Comparison of ENCODE assay signal across 8 cellular contexts in the genomic region with DNA sequence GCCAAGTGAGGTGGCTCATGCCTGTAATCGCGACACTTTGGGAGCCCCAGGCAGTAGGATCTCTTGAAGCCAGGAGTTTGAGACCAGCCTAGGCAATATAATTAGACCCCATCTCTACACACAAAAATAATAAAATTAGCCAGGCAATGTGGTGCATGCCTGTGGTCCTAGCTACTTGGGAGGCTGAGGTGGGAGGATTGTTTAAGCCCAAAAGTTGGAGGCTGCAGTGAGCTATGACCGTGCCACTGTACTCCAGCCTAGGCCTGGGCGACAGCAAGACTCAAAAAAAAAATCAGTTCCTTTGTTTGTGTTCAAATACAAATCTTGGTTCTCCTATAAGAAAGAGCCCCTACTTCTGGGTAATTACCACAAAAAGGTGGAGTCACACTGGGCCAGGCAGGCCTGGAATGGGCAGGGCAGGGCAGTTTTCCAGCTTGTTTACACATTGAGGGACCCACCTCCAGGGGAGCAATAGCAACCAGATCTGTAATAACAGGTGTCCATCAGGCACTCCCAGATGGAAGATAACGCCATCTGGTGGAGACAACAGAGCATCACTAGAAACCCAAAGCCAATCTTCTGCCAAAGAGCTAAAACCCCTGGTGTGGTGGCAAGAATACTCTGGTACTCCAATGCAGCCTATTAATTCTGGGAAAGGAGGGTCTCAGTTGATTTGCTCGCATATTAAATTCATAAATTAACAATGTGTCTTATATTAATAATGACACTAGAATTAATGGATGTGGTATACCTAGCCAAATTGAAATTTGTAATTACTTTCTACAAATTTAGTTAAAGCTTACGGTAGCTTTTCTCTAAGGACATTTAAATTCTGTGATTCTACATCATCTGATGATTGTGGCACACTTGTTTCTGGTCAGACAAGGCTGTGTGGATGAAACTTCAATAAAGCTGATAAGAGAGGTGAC. TPM values are rescaled to one million over a fixed set of nuclear protein-coding genes. Genes with fewer than 3 reads are reported as not detected.
DNase-seq lines count a peak whose midpoint lies in the region; ATAC-seq, FAIRE-seq and TF ChIP-seq lines count a peak whose summit lies in the region.

No MANE protein-coding gene starts in this region.

- H3K9me3 ChIP-seq in OCI-LY1 (ENCODE audit: low read length) = no peaks in the 10 kb centered on the region
- no peaks in the 10 kb centered on the region for H3K9me3 ChIP-seq in neural progenitor cell (ENCODE audit: low read depth)

- peak; percentile 56 for ATAC-seq in GM21526 (IDR thresholded peaks at IDR 0.05; ENCODE audit: low FRiP score, unreplicated experiment)
- ATAC-seq in HG02870 (IDR thresholded peaks at IDR 0.05; ENCODE audit: unreplicated experiment) = no peak

- no peak overlapping the region for H3K4me3 ChIP-seq in OCI-LY1 (ENCODE audit: low read depth, low read length, poor library complexity, severe bottlenecking)
- no peak overlapping the region for H3K4me3 ChIP-seq in neural progenitor cell

- H3K27me3 ChIP-seq in OCI-LY1 (ENCODE audit: insufficient read depth, low read length) (no peaks in the 10 kb centered on the region), neural progenitor cell (peaks cover 5% of the 10 kb centered on the region)

- no peak overlapping the region for H2AFZ ChIP-seq in OCI-LY1 (ENCODE audit: low read length)
- H2AFZ ChIP-seq in neural progenitor cell (replicated peaks) = no peak overlapping the region

- FAIRE-seq in D721Med (lab: Jason Lieb, UNC) = peak; percentile 78

- H4K20me1 ChIP-seq in OCI-LY1 (ENCODE audit: insufficient read depth, low read length) (no peaks in the 10 kb centered on the region), neural progenitor cell (ENCODE audit: low read depth) (no peaks in the 10 kb centered on the region)

- H3K79me2 ChIP-seq in OCI-LY1 (ENCODE audit: insufficient read depth, low read length) (peaks cover 6% of the 10 kb centered on the region), neural progenitor cell (ENCODE audit: low read depth) (peaks cover 2% of the 10 kb centered on the region)

- DNase-seq in D721Med (ENCODE audit: insufficient read length, low spot score) (peak; percentile 62), LHCN-M2 (ENCODE audit: low read depth) (peak; percentile 87), fibroblast of the conjunctiva (ENCODE audit: low read depth) (peak; percentile 65), neural progenitor cell (ENCODE audit: low spot score) (peak; percentile 89)
- peak; percentile 62 for DNase-seq in activated T-cell treated with anti-CD3 and anti-CD28 coated beads, Interleukin-2, amount 50 U/mL, for 48 hours

- H3K27ac Mint-ChIP-seq in neural progenitor cell = no peak overlapping the region

- no peak overlapping the region for H3K9ac ChIP-seq in OCI-LY1 (ENCODE audit: low read length)
- no peak overlapping the region for H3K9ac ChIP-seq in neural progenitor cell

- H3K36me3 Mint-ChIP-seq in neural progenitor cell = no peaks in the 10 kb centered on the region

- H3F3A ChIP-seq in OCI-LY1 (ENCODE audit: insufficient read depth, low read length) (no peaks in the 10 kb centered on the region), neural progenitor cell (ENCODE audit: low read depth) (peaks cover 9% of the 10 kb centered on the region)

- no peaks in the 10 kb centered on the region for H3K9me3 Mint-ChIP-seq in neural progenitor cell

- TF ChIP-seq CTCF in D721Med (IDR thresholded peaks at IDR 0.05; ENCODE audit: insufficient read depth, missing control alignments) (peak; percentile 91), OCI-LY1 (IDR thresholded peaks at IDR 0.05; ENCODE audit: low read length) (peak; percentile 85), neural progenitor cell (IDR thresholded peaks at IDR 0.05) (peak; percentile 91)

- H3K27me3 Mint-ChIP-seq in neural progenitor cell (ENCODE audit: insufficient read depth, low read depth) = no peaks in the 10 kb centered on the region

- H3K36me3 ChIP-seq in OCI-LY1 (ENCODE audit: insufficient read depth, low read length) = peaks cover 69% of the 10 kb centered on the region
- no peaks in the 10 kb centered on the region for H3K36me3 ChIP-seq in neural progenitor cell

- H3K4me1 Mint-ChIP-seq in neural progenitor cell = no peaks in the 10 kb centered on the region

- H3K4me3 Mint-ChIP-seq in neural progenitor cell = no peak overlapping the region

- H3K4me1 ChIP-seq in OCI-LY1 (ENCODE audit: insufficient read depth, low read length, severe bottlenecking) (no peaks in the 10 kb centered on the region), neural progenitor cell (no peaks in the 10 kb centered on the region)

- H3K4me2 ChIP-seq in OCI-LY1 (ENCODE audit: low read length) = no peak overlapping the region
- no peak overlapping the region for H3K4me2 ChIP-seq in neural progenitor cell

- H3K9me2 ChIP-seq in OCI-LY1 (ENCODE audit: low read depth, low read length) = no peaks in the 10 kb centered on the region

- H3K27ac ChIP-seq in OCI-LY1 (ENCODE audit: low read depth, low read length, poor library complexity, severe bottlenecking) = no peak overlapping the region
- no peak overlapping the region for H3K27ac ChIP-seq in neural progenitor cell

RNA-seq across cellular contexts. Expression of a gene that starts 13.2 kb away (rescaled TPM):
- 15.1 and 17.8 TPM in 2 replicates for total RNA-seq in LHCN-M2 (2014; rRNA removed)
- 5.9 TPM for polyA plus RNA-seq in LHCN-M2 (2012)
- total RNA-seq in neural progenitor cell (ENCODE audit: low replicate concordance) = 25.0 and 32.7 TPM in 2 replicates

RNA-seq across cellular contexts. Expression of a gene that starts 38.7 kb away (rescaled TPM):
- total RNA-seq in LHCN-M2 (2014; rRNA removed) (36.2 and 50.9 TPM in 2 replicates), neural progenitor cell (ENCODE audit: low replicate concordance) (0.58 and 1.5 TPM in 2 replicates)
- 36.9 TPM for polyA plus RNA-seq in LHCN-M2 (2012)

Comparison
In these comparisons a context has a peak if more than half of its experiments do, and no peak if none do; other contexts are left out.
1. RNA of a gene that starts 38.7 kb away (total RNA-seq): 36.2 to 50.9 TPM in LHCN-M2; 0.58 to 1.5 TPM in neural progenitor cell; every median in the first group is over 10 times any median in the second.
2. Peak in every context shown above with its lines, with median percentiles within 50 percentile points of each other: DNase-seq and CTCF ChIP-seq.